15 cellular contexts compared by ENCODE assay signal in the genomic region with DNA sequence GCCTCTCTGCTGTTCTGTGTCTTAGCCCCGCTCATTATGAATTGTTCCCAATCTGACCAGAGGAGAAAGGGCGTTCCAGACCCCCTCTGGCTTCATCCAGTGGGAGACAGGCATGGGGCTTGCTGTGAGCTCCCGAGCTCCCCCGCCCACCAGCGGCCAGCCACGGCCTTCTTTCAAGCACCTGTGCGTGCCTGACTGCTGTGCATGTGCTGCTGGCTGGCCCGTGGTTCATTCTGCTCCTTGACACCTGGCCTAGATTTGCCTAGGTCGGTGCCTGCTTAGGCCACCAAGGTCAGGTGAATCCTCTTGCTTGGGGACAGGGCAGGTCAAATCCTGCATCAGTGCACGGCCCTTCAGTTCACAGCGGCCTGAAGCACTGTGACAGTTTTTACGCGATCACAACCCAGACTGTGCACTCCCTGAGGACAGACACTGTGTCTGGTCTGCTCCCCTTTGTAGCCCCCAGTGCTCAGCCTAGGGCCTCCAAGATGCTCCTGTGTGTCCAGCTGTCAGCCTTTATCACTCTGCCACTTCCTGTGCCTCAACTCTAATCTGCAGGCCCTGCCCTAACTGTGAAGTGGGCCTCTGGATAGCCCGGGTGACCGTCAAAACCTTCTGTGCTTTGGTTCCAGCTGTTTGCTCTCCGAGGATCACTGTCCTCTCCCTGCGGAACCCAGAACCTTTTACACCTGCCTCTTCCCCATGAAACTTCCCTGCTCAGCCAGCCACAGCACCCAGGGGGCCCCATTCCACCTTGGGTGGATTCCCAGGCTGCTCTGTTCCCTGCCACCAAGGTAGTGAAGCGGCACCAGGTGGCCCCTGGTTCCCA. TPM values are rescaled to one million over a fixed set of nuclear protein-coding genes. Genes with fewer than 3 reads are reported as not detected.
DNase-seq lines count a peak whose midpoint lies in the region; ATAC-seq and TF ChIP-seq lines count a peak whose summit lies in the region.
"Had no signal": no experiment of that assay in that cellular context is flagged by ENCODE, and none has a peak within 500 bp of the region (broad histone marks: within the 10 kb centered on the region; RNA-seq: fewer than 3 reads in every experiment).

No MANE protein-coding gene starts in this region.

- no peaks in the 10 kb centered on the region for H3K27me3 Mint-ChIP-seq in activated CD4-positive, alpha-beta T cell treated with anti-CD3 and anti-CD28 coated beads for 36 hours
- H3K27me3 Mint-ChIP-seq in activated CD4-positive, alpha-beta T cell treated with anti-CD3 and anti-CD28 coated beads, Interleukin-2, amount 10 ng/mL, durations not matched to agents 24 days and 14 days: no peaks in the 10 kb centered on the region

- H3K9me3 ChIP-seq in skeletal muscle tissue (ENCODE audit: control insufficient read depth in 3 of 3, low read length in 3 of 3): no peaks in the 10 kb centered on the region
- H3K9me3 ChIP-seq: lower lobe of right lung had no signal

- H3K27ac Mint-ChIP-seq in activated CD4-positive, alpha-beta T cell treated with anti-CD3 and anti-CD28 coated beads for 36 hours: peak overlapping the region; percentile 21
- no peak overlapping the region for H3K27ac Mint-ChIP-seq in activated CD4-positive, alpha-beta T cell treated with anti-CD3 and anti-CD28 coated beads, Interleukin-2, amount 10 ng/mL, durations not matched to agents 24 days and 14 days

- DNase-seq in activated CD4-positive, alpha-beta T cell treated with anti-CD3 and anti-CD28 coated beads for 36 hours: no peak
- DNase-seq in activated CD4-positive, alpha-beta T cell treated with anti-CD3 and anti-CD28 coated beads, Interleukin-2, amount 10 ng/mL, durations not matched to agents 24 days and 14 days: no peak
- DNase-seq in OCI-M1 (lab: John Stamatoyannopoulos, UW) (peak; percentile 30), erythroblast (lab: John Stamatoyannopoulos, UW) (peak; percentile 44 to 69), UCSD-AML1 (lab: John Stamatoyannopoulos, UW; ENCODE audit: unreplicated experiment) (no peak), KBM-7 (no peak)
- DNase-seq: activated CD4-positive, CD25-positive, alpha-beta regulatory T cell treated with anti-CD3 and anti-CD28 coated beads, Interleukin-2, amount 50 U/mL, for 72 hours; activated T-cell treated with anti-CD3 and anti-CD28 coated beads, Interleukin-2, amount 50 U/mL, for 4 hours; amygdala; dermis blood vessel endothelial cell; lower lobe of right lung; NCI-H1417 treated with DMSO at 0.1 percent for 48 hours; NCI-H510A treated with DMSO at 0.1 percent for 48 hours had no signal

- no peak overlapping the region for H3K4me3 Mint-ChIP-seq in activated CD4-positive, alpha-beta T cell treated with anti-CD3 and anti-CD28 coated beads for 36 hours
- H3K4me3 Mint-ChIP-seq in activated CD4-positive, alpha-beta T cell treated with anti-CD3 and anti-CD28 coated beads, Interleukin-2, amount 10 ng/mL, durations not matched to agents 24 days and 14 days: no peak overlapping the region

- H3K4me3 ChIP-seq in skeletal muscle tissue (ENCODE audit: low read length in 3 of 3): no peak overlapping the region
- H3K4me3 ChIP-seq: lower lobe of right lung had no signal

- intact Hi-C loops in activated CD4-positive, alpha-beta T cell treated with anti-CD3 and anti-CD28 coated beads for 36 hours (cut with DNase I, micrococcal nuclease): loop anchor here in 1 of 2 experiments (5.0 kb wide), 1 partner anchor 1296 kb away; a partner anchor contains a TSS
- intact Hi-C loops in activated CD4-positive, alpha-beta T cell treated with anti-CD3 and anti-CD28 coated beads, Interleukin-2, amount 10 ng/mL, durations not matched to agents 24 days and 14 days (cut with micrococcal nuclease): loop anchor here (5.0 kb wide), 1 partner anchor 161 kb away; no protein-coding TSS in a partner anchor

- H3K9me3 Mint-ChIP-seq in activated CD4-positive, alpha-beta T cell treated with anti-CD3 and anti-CD28 coated beads for 36 hours (ENCODE audit: low read depth): no peaks in the 10 kb centered on the region
- H3K9me3 Mint-ChIP-seq in activated CD4-positive, alpha-beta T cell treated with anti-CD3 and anti-CD28 coated beads, Interleukin-2, amount 10 ng/mL, durations not matched to agents 24 days and 14 days: no peaks in the 10 kb centered on the region
- H3K9me3 Mint-ChIP-seq: activated T-cell treated with anti-CD3 and anti-CD28 coated beads, Interleukin-2, amount 50 U/mL, for 4 hours had no signal

- POLR2A ChIA-PET in activated CD4-positive, alpha-beta T cell treated with anti-CD3 and anti-CD28 coated beads for 36 hours (lab: Charles Lee): interaction anchor here (1.4 kb wide), 1 partner anchor 11 kb away, joined by 8 read pairs; no protein-coding TSS in a partner anchor

- peak overlapping the region; percentile 78 for H3K27ac ChIP-seq in skeletal muscle tissue (ENCODE audit: low read depth, low read length)

- peak overlapping the region in 2 of 3 donors; percentile 21 to 36 for H3K9ac ChIP-seq in skeletal muscle tissue (ENCODE audit: low read depth in 1 of 3, low read length in 3 of 3)

- ATAC-seq in activated CD4-positive, alpha-beta T cell treated with anti-CD3 and anti-CD28 coated beads for 36 hours: no peak
- no peak for ATAC-seq in HG02610 (IDR thresholded peaks at IDR 0.05; ENCODE audit: unreplicated experiment)

- H3K4me1 ChIP-seq in skeletal muscle tissue (ENCODE audit: control insufficient read depth in 3 of 3, insufficient read depth in 3 of 3, low read length in 3 of 3): peaks cover 44 to 51% (median 45%) of the 10 kb centered on the region in 3 donors

- H3K36me3 Mint-ChIP-seq in activated CD4-positive, alpha-beta T cell treated with anti-CD3 and anti-CD28 coated beads for 36 hours (ENCODE audit: low read depth): no peaks in the 10 kb centered on the region
- H3K36me3 Mint-ChIP-seq in activated CD4-positive, alpha-beta T cell treated with anti-CD3 and anti-CD28 coated beads, Interleukin-2, amount 10 ng/mL, durations not matched to agents 24 days and 14 days (ENCODE audit: low read depth): peaks cover 5% of the 10 kb centered on the region

- peaks cover 43% of the 10 kb centered on the region for H3K4me1 Mint-ChIP-seq in activated CD4-positive, alpha-beta T cell treated with anti-CD3 and anti-CD28 coated beads for 36 hours
- peaks cover 38% of the 10 kb centered on the region for H3K4me1 Mint-ChIP-seq in activated CD4-positive, alpha-beta T cell treated with anti-CD3 and anti-CD28 coated beads, Interleukin-2, amount 10 ng/mL, durations not matched to agents 24 days and 14 days

- no peaks in the 10 kb centered on the region for H3K36me3 ChIP-seq in skeletal muscle tissue (ENCODE audit: control insufficient read depth in 3 of 3, insufficient read depth in 3 of 3, low read length in 3 of 3)
- H3K36me3 ChIP-seq: lower lobe of right lung had no signal

- CTCF ChIA-PET in activated CD4-positive, alpha-beta T cell treated with anti-CD3 and anti-CD28 coated beads for 36 hours (lab: Charles Lee): interaction anchor here (0.6 to 3.9 kb wide), 13 partner anchors 11 to 55 kb away, joined by 3 to 31 read pairs (median 4); no protein-coding TSS in a partner anchor

- no peaks in the 10 kb centered on the region for H3K27me3 ChIP-seq in skeletal muscle tissue (ENCODE audit: control insufficient read depth in 3 of 3, insufficient read depth in 3 of 3, low read length in 3 of 3)

- TF ChIP-seq POLR2A in erythroblast (IDR thresholded peaks at IDR 0.05; ENCODE audit: low read length): no peak

- in situ Hi-C loops in KBM-7 (cut with MboI; ENCODE audit: low pct_unique_long_range_greater_than_20kb, low sequenced_read_pairs): no loop called here

RNA-seq across cellular contexts. Expression of a gene that starts 3.5 kb away (rescaled TPM):
- total RNA-seq in activated CD4-positive, alpha-beta T cell treated with anti-CD3 and anti-CD28 coated beads for 36 hours: 10 to 100 TPM; 40.6 to 42.9 TPM
- total RNA-seq in activated CD4-positive, alpha-beta T cell treated with anti-CD3 and anti-CD28 coated beads, Interleukin-2, amount 10 ng/mL, durations not matched to agents 24 days and 14 days: 46.3 and 52.3 TPM in 2 replicates
- total RNA-seq in skeletal muscle tissue: 18.8 TPM

Comparison
In these comparisons a context has a peak if more than half of its experiments do, and no peak if none do; other contexts are left out.
1. DNase-seq: peak in OCI-M1 (single experiment) and erythroblast (2 of 2); none in activated CD4-positive, alpha-beta T cell treated with anti-CD3 and anti-CD28 coated beads for 36 hours (single experiment), activated CD4-positive, alpha-beta T cell treated with anti-CD3 and anti-CD28 coated beads, Interleukin-2, amount 10 ng/mL, durations not matched to agents 24 days and 14 days (single experiment), UCSD-AML1 (single experiment) and KBM-7 (single experiment).